ENCODE assay signal across 8 cellular contexts in genomic region chr15:78047631-78048409, GRCh38. TPM values are rescaled to one million over a fixed set of nuclear protein-coding genes. Genes with fewer than 3 reads are reported as not detected.
DNase-seq lines count a peak whose midpoint lies in the region; ATAC-seq and TF ChIP-seq lines count a peak whose summit lies in the region.

No MANE protein-coding gene starts in this region.

- H3K4me3 ChIP-seq in right atrium auricular region (no peak overlapping the region), tibial artery (no peak overlapping the region), PC-9 (no peak overlapping the region)

- no peaks in the 10 kb centered on the region for H3F3A ChIP-seq in PC-9 (ENCODE audit: insufficient read depth, low read depth)

- H4K20me1 ChIP-seq in PC-9 (ENCODE audit: insufficient read depth): no peaks in the 10 kb centered on the region

- no peaks in the 10 kb centered on the region for H3K27me3 ChIP-seq in right atrium auricular region
- no peaks in the 10 kb centered on the region for H3K27me3 ChIP-seq in tibial artery
- no peaks in the 10 kb centered on the region for H3K27me3 ChIP-seq in PC-9 (ENCODE audit: insufficient read depth, low read depth)

- no peaks in the 10 kb centered on the region for H3K9me2 ChIP-seq in PC-9 (ENCODE audit: insufficient read depth)

- H3K27ac ChIP-seq in right atrium auricular region: peak overlapping the region; percentile 44 to 63
- peak overlapping the region in 1 of 2 donors; percentile 48 for H3K27ac ChIP-seq in tibial artery
- no peak overlapping the region for H3K27ac ChIP-seq in PC-9
- no peak overlapping the region for H3K27ac ChIP-seq in RWPE1

- peak overlapping the region; percentile 50 to 86 for H3K27ac Mint-ChIP-seq in activated naive CD4-positive, alpha-beta T cell treated with anti-CD3 and anti-CD28 coated beads, Interleukin-2, amount 50 U/mL, for 72 hours

- peaks cover 0 to 57% of the 10 kb centered on the region in 2 donors for H3K4me1 ChIP-seq in right atrium auricular region
- H3K4me1 ChIP-seq in tibial artery: peaks cover 0 to 55% (median 26%) of the 10 kb centered on the region in 4 donors
- H3K4me1 ChIP-seq in PC-9 (replicated peaks; ENCODE audit: insufficient read depth): no peaks in the 10 kb centered on the region; the same call in 1 of the 2 replicates

- no peaks in the 10 kb centered on the region for H3K79me2 ChIP-seq in PC-9 (ENCODE audit: low read depth)

- H3K9me3 ChIP-seq in right atrium auricular region (no peaks in the 10 kb centered on the region), tibial artery (no peaks in the 10 kb centered on the region), PC-9 (ENCODE audit: insufficient read depth, low read depth) (no peaks in the 10 kb centered on the region)

- no peak overlapping the region for H3K4me2 ChIP-seq in PC-9

- no peaks in the 10 kb centered on the region for H3K9me3 Mint-ChIP-seq in activated naive CD4-positive, alpha-beta T cell treated with anti-CD3 and anti-CD28 coated beads, Interleukin-2, amount 50 U/mL, for 72 hours

- TF ChIP-seq CTCF in right atrium auricular region (IDR thresholded peaks at IDR 0.05) (no peak), tibial artery (IDR thresholded peaks at IDR 0.05) (no peak), PC-9 (conservative IDR thresholded peaks at IDR 0.05) (no peak), RWPE1 (conservative IDR thresholded peaks at IDR 0.05; ENCODE audit: low read depth) (no peak)

- intact Hi-C loops in tibial artery (cut with DNase I; ENCODE audit: low total_unique reads) (no loop called here), PC-9 (cut with micrococcal nuclease; ENCODE audit: unreplicated experiment) (no loop called here)

- DNase-seq in activated effector memory CD4-positive, alpha-beta T cell treated with anti-CD3 and anti-CD28 coated beads, Interleukin-2, amount 50 U/mL, for 16 hours: peak; percentile 70
- DNase-seq in activated effector memory CD4-positive, alpha-beta T cell treated with Interleukin-2 at 50 U/mL for 16 hours: no peak
- no peak for DNase-seq in activated naive CD4-positive, alpha-beta T cell treated with anti-CD3 and anti-CD28 coated beads, Interleukin-2, amount 50 U/mL, for 72 hours (ENCODE audit: low spot score in 2 of 2)
- no peak for DNase-seq in right atrium auricular region (ENCODE audit: low spot score)
- peak; percentile 61 to 64 for DNase-seq in tibial artery
- DNase-seq in PC-9: no peak
- DNase-seq in RWPE1 (ENCODE audit: low spot score): no peak
- no peak for DNase-seq in stimulated activated CD4-positive, alpha-beta T cell treated with anti-CD3 and anti-CD28 coated beads, Interleukin-2, amount 100 ng/mL, for 24 hours

- H3K36me3 Mint-ChIP-seq in activated naive CD4-positive, alpha-beta T cell treated with anti-CD3 and anti-CD28 coated beads, Interleukin-2, amount 50 U/mL, for 72 hours: peaks cover under 1 to 45% of the 10 kb centered on the region in 2 donors

- H2AFZ ChIP-seq in PC-9: no peak overlapping the region

- POLR2A ChIA-PET in PC-9 (lab: Charles Lee; ENCODE audit: unreplicated experiment): no interaction called here
- POLR2A ChIA-PET in RWPE1 (lab: Yijun Ruan, JAX; ENCODE audit: low non-redundant PET): no interaction called here

- ATAC-seq in activated naive CD4-positive, alpha-beta T cell treated with anti-CD3 and anti-CD28 coated beads, Interleukin-2, amount 50 U/mL, for 72 hours: no peak

- H3K36me3 ChIP-seq in right atrium auricular region (peaks cover 7% of the 10 kb centered on the region), tibial artery (peaks cover 27 to 55% (median 36%) of the 10 kb centered on the region in 3 donors), PC-9 (ENCODE audit: low read depth) (no peaks in the 10 kb centered on the region)

- no TSS peak for BruUV-seq in PC-9 (replicated peaks; lab: Mats Ljungman, UMichigan)

- CTCF ChIA-PET in PC-9 (lab: Charles Lee) (interaction anchor here (0.5 kb wide), 1 partner anchor 37 kb away, joined by 4 read pairs; no protein-coding TSS in a partner anchor), RWPE1 (lab: Yijun Ruan, JAX) (no interaction called here)

RNA-seq across cellular contexts. Expression of gene TBC1D2B, which starts 29.7 kb away (rescaled TPM):
- total RNA-seq in activated naive CD4-positive, alpha-beta T cell treated with anti-CD3 and anti-CD28 coated beads, Interleukin-2, amount 50 U/mL, for 72 hours: 10 to 100 TPM; 55.9 to 82.2 TPM
- total RNA-seq in right atrium auricular region: 10 to 100 TPM; 12.5 to 27.7 TPM
- total RNA-seq in PC-9 (2021): 27.7 and 28.3 TPM in 2 replicates

RNA-seq across cellular contexts. Expression of gene SH2D7, which starts 44.5 kb away (rescaled TPM):
- total RNA-seq in activated naive CD4-positive, alpha-beta T cell treated with anti-CD3 and anti-CD28 coated beads, Interleukin-2, amount 50 U/mL, for 72 hours: not detected
- not detected for total RNA-seq in right atrium auricular region
- total RNA-seq in PC-9 (2021): not detected in 2 replicates

Comparison
In these comparisons a context has a peak if more than half of its experiments do, and no peak if none do; other contexts are left out.
1. DNase-seq: peak in activated effector memory CD4-positive, alpha-beta T cell treated with anti-CD3 and anti-CD28 coated beads, Interleukin-2, amount 50 U/mL, for 16 hours (single experiment) and tibial artery (2 of 2); none in activated effector memory CD4-positive, alpha-beta T cell treated with Interleukin-2 at 50 U/mL for 16 hours (single experiment), activated naive CD4-positive, alpha-beta T cell treated with anti-CD3 and anti-CD28 coated beads, Interleukin-2, amount 50 U/mL, for 72 hours (0 of 2), right atrium auricular region (single experiment), PC-9 (0 of 2), RWPE1 (single experiment) and stimulated activated CD4-positive, alpha-beta T cell treated with anti-CD3 and anti-CD28 coated beads, Interleukin-2, amount 100 ng/mL, for 24 hours (0 of 2).
2. H3K27ac ChIP-seq: peak in right atrium auricular region (2 of 2); none in PC-9 (single experiment) and RWPE1 (single experiment).